In genomic region chr3:158278187-158278586, GRCh38 we compare ENCODE assay signal across 28 cellular contexts.
"Had no signal": no experiment of that assay in that cellular context is flagged by ENCODE, and none has a peak within 500 bp of the region (broad histone marks: within the 10 kb centered on the region; RNA-seq: fewer than 3 reads in every experiment).

No MANE protein-coding gene starts in this region.

- ATAC-seq: stimulated activated effector memory CD8-positive, alpha-beta T cell treated with anti-CD3 and anti-CD28 coated beads, Interleukin-12 subunit alpha, Interleukin-12 subunit beta, amount 100 ng/mL, for 72 hours; stimulated activated memory B cell treated with anti-CD40 and anti-IgM and Interleukin-4, amounts not matched to agents 10 μg/mL and 1 μg/mL and 100 μg/mL, for 72 hours; stimulated activated naive CD8-positive, alpha-beta T cell treated with anti-CD3 and anti-CD28 coated beads, Interleukin-15, amount 100 ng/mL, for 72 hours; stimulated activated naive CD8-positive, alpha-beta T cell treated with anti-CD3 and anti-CD28 coated beads, Interleukin-15, Interleukin-2, amounts not matched to agents 100 U/mL and 50 U/mL, for 24 hours; upper lobe of right lung had no signal

- H3K9me3 Mint-ChIP-seq: type B pancreatic cell had no signal

- FAIRE-seq: urothelium cell line had no signal

- DNase-seq: stimulated activated CD4-positive, alpha-beta T cell treated with anti-CD3 and anti-CD28 coated beads, Interleukin-2, amount 100 ng/mL, for 48 hours; stimulated activated CD4-positive, alpha-beta T cell treated with anti-CD3 and anti-CD28 coated beads, Interleukin-4, amount 100 ng/mL, for 1 hour; stimulated activated CD4-positive, alpha-beta T cell treated with anti-CD3 and anti-CD28 coated beads, Interleukin-4, amount 100 ng/mL, for 24 hours; stimulated activated CD4-positive, alpha-beta T cell treated with anti-CD3 and anti-CD28 coated beads, Interleukin-4, amount 100 ng/mL, for 4 hours; stimulated activated CD8-positive, alpha-beta memory T cell treated with anti-CD3 and anti-CD28 coated beads, Interleukin-4, amount 100 ng/mL, for 48 hours; stimulated activated naive CD4-positive, alpha-beta T cell; stimulated activated naive CD4-positive, alpha-beta T cell treated with Interleukin-2 at 50 U/mL for 16 hours; stimulated activated naive CD8-positive, alpha-beta T cell treated with anti-CD3 and anti-CD28 coated beads, Interleukin-15, amount 100 ng/mL, for 72 hours; stimulated activated naive CD8-positive, alpha-beta T cell treated with anti-CD3 and anti-CD28 coated beads, Interleukin-15, Interleukin-2, amounts not matched to agents 100 U/mL and 50 U/mL, for 24 hours; stomach; substantia nigra; testis; thyroid gland; tibial artery; transverse colon; trophoblast cell; upper lobe of left lung; upper lobe of right lung; uterus had no signal

- H3K36me3 Mint-ChIP-seq: stimulated activated effector memory CD8-positive, alpha-beta T cell treated with anti-CD3 and anti-CD28 coated beads, Interleukin-12 subunit alpha, Interleukin-12 subunit beta, amount 100 ng/mL, for 72 hours had no signal

- H3K4me1 ChIP-seq: stomach, suprapubic skin, testis, thyroid gland, tibial artery, tibial nerve, transverse colon, upper lobe of left lung, upper lobe of right lung, uterus, vagina had no signal

- H3K27me3 Mint-ChIP-seq: stimulated activated memory B cell treated with anti-CD40 and anti-IgM and Interleukin-4, amounts not matched to agents 10 μg/mL and 1 μg/mL and 100 μg/mL, for 72 hours; stimulated activated naive CD8-positive, alpha-beta T cell treated with anti-CD3 and anti-CD28 coated beads, Interleukin-15, amount 100 ng/mL, for 72 hours; stimulated activated naive CD8-positive, alpha-beta T cell treated with anti-CD3 and anti-CD28 coated beads, Interleukin-15, Interleukin-2, amounts not matched to agents 100 ng/mL and 50 ng/mL, for 24 hours; type B pancreatic cell had no signal

- H3K4me3 ChIP-seq: stomach, suprapubic skin, testis, thoracic aorta, thyroid gland, tibial artery, tibial nerve, transverse colon, upper lobe of left lung, upper lobe of right lung, uterus, vagina had no signal

- H3K27ac ChIP-seq: stomach, suprapubic skin, testis, thoracic aorta, thyroid gland, tibial artery, tibial nerve, transverse colon, upper lobe of left lung, upper lobe of right lung, uterus, vagina had no signal

- H3K4me1 Mint-ChIP-seq: stimulated activated effector memory CD8-positive, alpha-beta T cell treated with anti-CD3 and anti-CD28 coated beads, Interleukin-12 subunit alpha, Interleukin-12 subunit beta, amount 100 ng/mL, for 72 hours; stimulated activated memory B cell treated with anti-CD40 and anti-IgM and Interleukin-4, amounts not matched to agents 10 μg/mL and 1 μg/mL and 100 μg/mL, for 72 hours; stimulated activated naive CD8-positive, alpha-beta T cell treated with anti-CD3 and anti-CD28 coated beads, Interleukin-15, amount 100 ng/mL, for 72 hours had no signal

- H3K27me3 ChIP-seq: stomach, suprapubic skin, testis, thyroid gland, tibial artery, tibial nerve, transverse colon, upper lobe of left lung, upper lobe of right lung, uterus, vagina had no signal

- H3K36me3 ChIP-seq: suprapubic skin, thoracic aorta, thyroid gland, transverse colon, upper lobe of left lung, upper lobe of right lung, uterus, vagina had no signal

- H3K27ac Mint-ChIP-seq: stimulated activated effector memory CD8-positive, alpha-beta T cell treated with anti-CD3 and anti-CD28 coated beads, Interleukin-12 subunit alpha, Interleukin-12 subunit beta, amount 100 ng/mL, for 72 hours; stimulated activated memory B cell treated with anti-CD40 and anti-IgM and Interleukin-4, amounts not matched to agents 10 μg/mL and 1 μg/mL and 100 μg/mL, for 72 hours; stimulated activated naive CD8-positive, alpha-beta T cell treated with anti-CD3 and anti-CD28 coated beads, Interleukin-15, amount 100 ng/mL, for 72 hours; stimulated activated naive CD8-positive, alpha-beta T cell treated with anti-CD3 and anti-CD28 coated beads, Interleukin-15, Interleukin-2, amounts not matched to agents 100 ng/mL and 50 ng/mL, for 24 hours; type B pancreatic cell had no signal

- H3K4me3 Mint-ChIP-seq: stimulated activated effector memory CD8-positive, alpha-beta T cell treated with anti-CD3 and anti-CD28 coated beads, Interleukin-12 subunit alpha, Interleukin-12 subunit beta, amount 100 ng/mL, for 72 hours; stimulated activated memory B cell treated with anti-CD40 and anti-IgM and Interleukin-4, amounts not matched to agents 10 μg/mL and 1 μg/mL and 100 μg/mL, for 72 hours; stimulated activated naive CD8-positive, alpha-beta T cell treated with anti-CD3 and anti-CD28 coated beads, Interleukin-15, amount 100 ng/mL, for 72 hours; stimulated activated naive CD8-positive, alpha-beta T cell treated with anti-CD3 and anti-CD28 coated beads, Interleukin-15, Interleukin-2, amounts not matched to agents 100 ng/mL and 50 ng/mL, for 24 hours; type B pancreatic cell had no signal

- H3K9me3 ChIP-seq: suprapubic skin, testis, thoracic aorta, thyroid gland, tibial artery, tibial nerve, transverse colon, upper lobe of left lung, upper lobe of right lung, uterus, vagina had no signal
